ENCODE assay signal across 31 cellular contexts in the genomic region with DNA sequence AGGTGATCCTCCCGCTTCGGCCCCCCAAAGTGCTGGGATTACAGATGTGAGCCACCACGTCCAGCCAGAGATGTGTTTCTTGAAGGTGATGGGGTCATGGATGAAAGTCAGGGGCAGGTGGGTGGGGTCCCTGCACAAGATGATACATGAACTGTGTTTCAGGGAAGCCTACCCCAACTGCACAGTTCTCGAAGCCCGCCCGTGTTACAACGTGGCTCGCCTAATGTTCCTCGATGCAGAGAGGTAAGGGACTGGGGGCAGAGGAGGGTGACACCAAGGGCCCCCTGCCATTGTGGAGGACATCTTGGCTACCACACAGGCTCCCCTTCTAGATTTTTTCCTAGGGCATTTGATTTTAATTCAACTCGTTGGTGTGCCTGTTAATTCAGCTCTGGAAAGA. TPM values are rescaled to one million over a fixed set of nuclear protein-coding genes. Genes with fewer than 3 reads are reported as not detected.
"Had no signal": no experiment of that assay in that cellular context is flagged by ENCODE, and none has a peak within 500 bp of the region (broad histone marks: within the 10 kb centered on the region; RNA-seq: fewer than 3 reads in every experiment).

No MANE protein-coding gene starts in this region.

- H3K27ac ChIP-seq: neutrophil, ovary, parathyroid adenoma, psoas muscle, right lobe of liver, sigmoid colon, suprapubic skin, testis, tibial artery, transverse colon, upper lobe of right lung, uterus had no signal

- ATAC-seq: naive thymus-derived CD8-positive, alpha-beta T cell; natural killer cell treated with Interleukin-12 subunit alpha and Interleukin-12 subunit beta and Interleukin-15 and Interleukin-18, amount 100 ng/mL, for 72 hours; right cardiac atrium; right lobe of liver; stimulated activated memory B cell treated with anti-CD40 and anti-IgM and Interleukin-4, amounts not matched to agents 10 μg/mL and 1 μg/mL and 100 μg/mL, for 72 hours; stimulated activated naive CD8-positive, alpha-beta T cell treated with anti-CD3 and anti-CD28 coated beads, Interleukin-15, amount 100 ng/mL, for 72 hours; stimulated activated naive CD8-positive, alpha-beta T cell treated with anti-CD3 and anti-CD28 coated beads, Interleukin-15, Interleukin-2, amounts not matched to agents 100 U/mL and 50 U/mL, for 24 hours; upper lobe of right lung had no signal

- H3K27me3 ChIP-seq: ovary, right lobe of liver, sigmoid colon, suprapubic skin, testis, tibial artery, transverse colon, upper lobe of right lung, uterus had no signal

- H3K36me3 ChIP-seq: ovary, uterus had no signal

- H3K79me2 ChIP-seq: parathyroid adenoma had no signal

- DNase-seq: nephron progenitor cell; nucleus accumbens; ovary; psoas muscle; right cardiac atrium; small intestine; stimulated activated CD4-positive, alpha-beta T cell treated with anti-CD3 and anti-CD28 coated beads, Interleukin-12 subunit alpha, Interleukin-12 subunit beta, amount 100 ng/mL, for 4 hours; stimulated activated CD4-positive, alpha-beta T cell treated with anti-CD3 and anti-CD28 coated beads, Interleukin-1b, Interleukin-23, amount 100 ng/mL, for 48 hours; stimulated activated CD4-positive, alpha-beta T cell treated with anti-CD3 and anti-CD28 coated beads, Interleukin-4, amount 100 ng/mL, for 1 hour; stimulated activated CD4-positive, alpha-beta T cell treated with anti-CD3 and anti-CD28 coated beads, Interleukin-4, amount 100 ng/mL, for 4 hours; stimulated activated CD8-positive, alpha-beta memory T cell treated with anti-CD3 and anti-CD28 coated beads, Interleukin-4, amount 100 ng/mL, for 48 hours; stimulated activated naive CD4-positive, alpha-beta T cell; stimulated activated naive CD8-positive, alpha-beta T cell treated with anti-CD3 and anti-CD28 coated beads, Interleukin-15, amount 100 ng/mL, for 72 hours; stimulated activated naive CD8-positive, alpha-beta T cell treated with anti-CD3 and anti-CD28 coated beads, Interleukin-15, Interleukin-2, amounts not matched to agents 100 U/mL and 50 U/mL, for 24 hours; substantia nigra; testis; tibial artery; transverse colon; upper lobe of right lung; uterus had no signal

- H3K4me3 ChIP-seq: ovary, psoas muscle, right lobe of liver, sigmoid colon, suprapubic skin, testis, tibial artery, transverse colon, upper lobe of right lung, uterus had no signal

- H3K4me1 ChIP-seq: parathyroid adenoma, psoas muscle, testis, upper lobe of right lung, uterus had no signal

- H3K9me3 ChIP-seq: neutrophil, ovary, psoas muscle, right lobe of liver, sigmoid colon, suprapubic skin, testis, tibial artery, transverse colon, upper lobe of right lung, uterus had no signal

- H2AFZ ChIP-seq: parathyroid adenoma had no signal

RNA-seq across cellular contexts. Expression of a gene that starts 11.9 kb away (rescaled TPM):
- total RNA-seq: naive thymus-derived CD8-positive, alpha-beta T cell; natural killer cell treated with Interleukin-12 subunit alpha and Interleukin-12 subunit beta and Interleukin-15 and Interleukin-18, amount 100 ng/mL, for 72 hours; neural crest cell; progenitor cell of endocrine pancreas; renal cortical epithelial cell had no signal
